In the genomic region with DNA sequence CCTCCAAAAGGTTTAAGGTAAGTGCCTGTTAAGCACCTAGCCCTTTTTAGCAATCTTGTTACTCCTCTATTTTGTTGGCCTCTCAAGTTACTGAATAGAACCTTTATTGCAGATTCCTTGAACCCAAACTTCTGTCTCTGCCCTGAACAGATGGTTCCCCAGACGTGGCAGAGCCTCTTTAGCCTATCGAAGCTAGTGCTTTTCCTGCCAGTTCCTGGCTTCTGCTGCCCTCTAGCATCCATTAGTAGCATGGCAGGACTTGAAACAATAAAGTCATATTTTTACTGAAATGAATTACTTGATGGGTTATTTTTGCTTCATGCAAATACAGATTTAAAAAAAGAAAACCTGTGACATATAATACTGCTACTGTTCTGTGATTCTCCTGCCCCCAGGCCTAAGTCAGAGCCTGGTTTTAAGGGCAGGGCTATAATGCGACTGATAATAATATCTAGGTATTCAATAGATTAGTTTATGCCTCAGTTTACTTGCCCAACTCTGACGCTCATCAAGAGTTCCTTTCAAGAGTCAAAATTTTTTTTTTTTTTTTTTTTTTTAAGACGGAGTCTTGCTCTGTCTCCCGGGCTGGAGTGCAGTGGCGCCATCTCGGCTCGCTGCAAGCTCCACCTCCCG, we compare ENCODE assay signal across 1 cellular context.
TF ChIP-seq lines count a peak whose summit lies in the region.

No MANE protein-coding gene starts in this region.

TF ChIP-seq in IMR-90, 13 proteins besides CTCF, POLR2A, EP300 and RAD21 (continued from another document):
- TF ChIP-seq, protein P1, sequence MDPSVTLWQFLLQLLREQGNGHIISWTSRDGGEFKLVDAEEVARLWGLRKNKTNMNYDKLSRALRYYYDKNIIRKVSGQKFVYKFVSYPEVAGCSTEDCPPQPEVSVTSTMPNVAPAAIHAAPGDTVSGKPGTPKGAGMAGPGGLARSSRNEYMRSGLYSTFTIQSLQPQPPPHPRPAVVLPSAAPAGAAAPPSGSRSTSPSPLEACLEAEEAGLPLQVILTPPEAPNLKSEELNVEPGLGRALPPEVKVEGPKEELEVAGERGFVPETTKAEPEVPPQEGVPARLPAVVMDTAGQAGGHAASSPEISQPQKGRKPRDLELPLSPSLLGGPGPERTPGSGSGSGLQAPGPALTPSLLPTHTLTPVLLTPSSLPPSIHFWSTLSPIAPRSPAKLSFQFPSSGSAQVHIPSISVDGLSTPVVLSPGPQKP (IDR thresholded peaks at IDR 0.05; ENCODE audit: borderline replicate concordance, low read depth, low read length): no peak
- TF ChIP-seq NFE2L2 (IDR thresholded peaks at IDR 0.05; ENCODE audit: low read depth, low read length): no peak
- no peak for TF ChIP-seq RCOR1 (IDR thresholded peaks at IDR 0.05; ENCODE audit: insufficient replicate concordance, low read length)
TF ChIP-seq in IMR-90: peak in this region for 1.
